9 cellular contexts compared by ENCODE assay signal in genomic region chr3:169855514-169855913, GRCh38. TPM values are rescaled to one million over a fixed set of nuclear protein-coding genes. Genes with fewer than 3 reads are reported as not detected.
"Had no signal": no experiment of that assay in that cellular context is flagged by ENCODE, and none has a peak within 500 bp of the region (broad histone marks: within the 10 kb centered on the region; RNA-seq: fewer than 3 reads in every experiment).

No MANE protein-coding gene starts in this region.

- FAIRE-seq: H1, H54, HTR-8/SVneo had no signal

- DNase-seq: H9, HCEC 1CT, KBM-7 had no signal

- H3K4me2 ChIP-seq: GM23338, KMS-11 had no signal

- H3K27ac ChIP-seq: KMS-11 had no signal

- H3K9ac ChIP-seq: KMS-11 had no signal

- ATAC-seq: GM23338 had no signal

- H3K4me3 ChIP-seq: GM23338 had no signal

- H2AFZ ChIP-seq: GM23338 had no signal

RNA-seq across cellular contexts. Expression of gene LRRC31, which starts 14.2 kb away (rescaled TPM):
- total RNA-seq: GM23338, H1, H9 had no signal
- polyA plus RNA-seq: GM23338, H1 had no signal

RNA-seq across cellular contexts. Expression of gene LRRIQ4, which starts 42.8 kb away (rescaled TPM):
- total RNA-seq: GM23338, H1, H9, HT-29 had no signal

RNA-seq across cellular contexts. Expression of gene SAMD7, which starts 55.9 kb away (rescaled TPM):
- total RNA-seq: GM23338, H1, H9, HT-29 had no signal
- polyA plus RNA-seq: GM23338, H1 had no signal
